In the genomic region with DNA sequence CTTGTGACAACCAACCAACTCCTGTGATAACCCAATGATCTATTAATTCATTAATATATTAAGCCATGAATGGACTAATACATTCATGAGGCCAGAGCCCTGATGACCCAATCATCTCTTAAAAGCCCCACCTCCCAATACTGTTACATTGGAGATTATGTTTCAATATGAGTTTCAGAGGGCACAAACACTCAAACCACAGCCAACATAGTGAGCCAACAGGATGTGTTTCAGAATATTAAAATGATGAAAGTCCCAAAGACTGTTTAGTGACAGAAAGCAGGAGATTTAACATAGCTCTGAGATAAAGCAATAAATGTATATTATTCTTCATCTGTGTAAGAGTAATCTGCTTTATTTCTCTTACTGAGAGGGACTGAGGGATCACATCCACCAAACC, we compare ENCODE assay signal across 19 cellular contexts.
A peak's percentile ranks its signal among the peaks of the same experiment; 100 is the strongest.
DNase-seq lines count a peak whose midpoint lies in the region; ATAC-seq and TF ChIP-seq lines count a peak whose summit lies in the region.
"Had no signal": no experiment of that assay in that cellular context is flagged by ENCODE, and none has a peak within 500 bp of the region (broad histone marks: within the 10 kb centered on the region; RNA-seq: fewer than 3 reads in every experiment).

No MANE protein-coding gene starts in this region.

- H3K27ac Mint-ChIP-seq in stimulated activated naive CD8-positive, alpha-beta T cell treated with anti-CD3 and anti-CD28 coated beads, Interleukin-15, amount 100 ng/mL, for 72 hours: no peak overlapping the region
- H3K27ac Mint-ChIP-seq in stimulated activated effector memory CD8-positive, alpha-beta T cell treated with anti-CD3 and anti-CD28 coated beads, Interleukin-12 subunit alpha, Interleukin-12 subunit beta, amount 100 ng/mL, for 72 hours: no peak overlapping the region
- H3K27ac Mint-ChIP-seq: B cell; CD4-positive, CD25-positive, alpha-beta regulatory T cell; CD8-positive, alpha-beta T cell; GM23338 had no signal

- H3K4me1 ChIP-seq in SK-N-SH (ENCODE audit: control insufficient read depth in 1 of 2, insufficient read depth in 2 of 2, low read depth in 1 of 2, low read length in 1 of 2) (no peaks in the 10 kb centered on the region; a peak in 1 of 4 replicates), osteoblast (ENCODE audit: insufficient read depth, low read length) (no peaks in the 10 kb centered on the region)
- H3K4me1 ChIP-seq: BLaER1, Caco-2, HAP-1 had no signal

- H3K4me3 ChIP-seq in SK-N-SH (ENCODE audit: low read depth in 2 of 2, low read length in 1 of 2) (no peak overlapping the region), osteoblast (ENCODE audit: insufficient read depth, low read length) (no peak overlapping the region)
- H3K4me3 ChIP-seq: BLaER1, GM23338, HAP-1 had no signal

- H3K9me3 Mint-ChIP-seq in stimulated activated naive CD8-positive, alpha-beta T cell treated with anti-CD3 and anti-CD28 coated beads, Interleukin-15, amount 100 ng/mL, for 72 hours: no peaks in the 10 kb centered on the region
- H3K9me3 Mint-ChIP-seq in stimulated activated effector memory CD8-positive, alpha-beta T cell treated with anti-CD3 and anti-CD28 coated beads, Interleukin-12 subunit alpha, Interleukin-12 subunit beta, amount 100 ng/mL, for 72 hours: no peaks in the 10 kb centered on the region
- H3K9me3 Mint-ChIP-seq: CD8-positive, alpha-beta T cell; GM23338 had no signal

- TF ChIP-seq CTCF in SK-N-SH (IDR thresholded peaks at IDR 0.05) (no peak), osteoblast (IDR thresholded peaks at IDR 0.05; ENCODE audit: extremely low read depth, low read depth, low read length) (no peak)

- H3K4me1 Mint-ChIP-seq in stimulated activated naive CD8-positive, alpha-beta T cell treated with anti-CD3 and anti-CD28 coated beads, Interleukin-15, amount 100 ng/mL, for 72 hours: no peaks in the 10 kb centered on the region
- no peaks in the 10 kb centered on the region for H3K4me1 Mint-ChIP-seq in stimulated activated effector memory CD8-positive, alpha-beta T cell treated with anti-CD3 and anti-CD28 coated beads, Interleukin-12 subunit alpha, Interleukin-12 subunit beta, amount 100 ng/mL, for 72 hours
- H3K4me1 Mint-ChIP-seq: B cell; CD4-positive, CD25-positive, alpha-beta regulatory T cell had no signal

- H3K9me3 ChIP-seq in SK-N-SH (no peaks in the 10 kb centered on the region), osteoblast (ENCODE audit: low read depth, low read length) (no peaks in the 10 kb centered on the region)
- H3K9me3 ChIP-seq: BLaER1, Caco-2, HAP-1 had no signal

- H3K27ac ChIP-seq in SK-N-SH (ENCODE audit: low read depth in 2 of 2, low read length in 1 of 2): no peak overlapping the region
- H3K27ac ChIP-seq in osteoblast (ENCODE audit: low read depth, low read length): no peak overlapping the region
- H3K27ac ChIP-seq: 22Rv1, BLaER1, C4-2B had no signal

- no peak for DNase-seq in stimulated activated naive CD8-positive, alpha-beta T cell treated with anti-CD3 and anti-CD28 coated beads, Interleukin-15, amount 100 ng/mL, for 72 hours
- DNase-seq in stimulated activated naive CD8-positive, alpha-beta T cell treated with anti-CD3 and anti-CD28 coated beads, Interleukin-15, Interleukin-2, amounts not matched to agents 100 U/mL and 50 U/mL, for 24 hours: no peak
- no peak for DNase-seq in SK-N-SH
- DNase-seq in fibroblast of gingiva (ENCODE audit: low read depth): peak; percentile 30
- DNase-seq in stimulated activated effector memory CD8-positive, alpha-beta T cell treated with anti-CD3 and anti-CD28 coated beads, Interleukin-12 subunit alpha, Interleukin-12 subunit beta, amount 100 ng/mL, for 72 hours (ENCODE audit: low spot score in 2 of 2): no peak
- no peak for DNase-seq in osteoblast (ENCODE audit: insufficient read length, low spot score, missing footprints)
- no peak for DNase-seq in GOT3 (lab: John Stamatoyannopoulos, UW)
- DNase-seq in activated T-cell treated with anti-CD3 and anti-CD28 coated beads, Interleukin-2, amount 50 U/mL, for 48 hours: no peak
- DNase-seq: Caco-2; CD4-positive, CD25-positive, alpha-beta regulatory T cell; CD8-positive, alpha-beta T cell; DMS153; DND-41 had no signal

- H3K9me2 ChIP-seq in SK-N-SH: no peaks in the 10 kb centered on the region

- H3F3A ChIP-seq in SK-N-SH (replicated peaks; ENCODE audit: insufficient read depth): no peaks in the 10 kb centered on the region

- CTCF ChIA-PET in SK-N-SH (lab: Yijun Ruan, JAX): no interaction called here

- no peak overlapping the region for H2AFZ ChIP-seq in SK-N-SH (ENCODE audit: low read depth)
- H2AFZ ChIP-seq in osteoblast (ENCODE audit: low read length): no peak overlapping the region
- H2AFZ ChIP-seq: GM23338 had no signal

- no peaks in the 10 kb centered on the region for H3K79me2 ChIP-seq in SK-N-SH (ENCODE audit: insufficient read depth)
- no peaks in the 10 kb centered on the region for H3K79me2 ChIP-seq in osteoblast (ENCODE audit: insufficient read depth, low read length)

- peak; percentile 67 for ATAC-seq in stimulated activated naive CD8-positive, alpha-beta T cell treated with anti-CD3 and anti-CD28 coated beads, Interleukin-15, amount 100 ng/mL, for 72 hours
- no peak for ATAC-seq in stimulated activated naive CD8-positive, alpha-beta T cell treated with anti-CD3 and anti-CD28 coated beads, Interleukin-15, Interleukin-2, amounts not matched to agents 100 U/mL and 50 U/mL, for 24 hours
- ATAC-seq in stimulated activated effector memory CD8-positive, alpha-beta T cell treated with anti-CD3 and anti-CD28 coated beads, Interleukin-12 subunit alpha, Interleukin-12 subunit beta, amount 100 ng/mL, for 72 hours: peak; percentile 31
- ATAC-seq: CD8-positive, alpha-beta T cell; GM23338 had no signal

- H4K20me1 ChIP-seq in SK-N-SH (ENCODE audit: insufficient read depth): no peaks in the 10 kb centered on the region
- H4K20me1 ChIP-seq in osteoblast (ENCODE audit: insufficient read depth, low read length): no peaks in the 10 kb centered on the region
- H4K20me1 ChIP-seq: BLaER1 had no signal

- POLR2A ChIA-PET in SK-N-SH (lab: Yijun Ruan, JAX): no interaction called here

- no peak overlapping the region for H3K4me3 Mint-ChIP-seq in stimulated activated naive CD8-positive, alpha-beta T cell treated with anti-CD3 and anti-CD28 coated beads, Interleukin-15, amount 100 ng/mL, for 72 hours
- no peak overlapping the region for H3K4me3 Mint-ChIP-seq in stimulated activated effector memory CD8-positive, alpha-beta T cell treated with anti-CD3 and anti-CD28 coated beads, Interleukin-12 subunit alpha, Interleukin-12 subunit beta, amount 100 ng/mL, for 72 hours
- H3K4me3 Mint-ChIP-seq: B cell; CD4-positive, CD25-positive, alpha-beta regulatory T cell; CD8-positive, alpha-beta T cell; GM23338 had no signal

- no peak for TF ChIP-seq RAD21 in SK-N-SH (IDR thresholded peaks at IDR 0.05; ENCODE audit: low read length)

- no peak for TF ChIP-seq EP300 in SK-N-SH (IDR thresholded peaks at IDR 0.05; ENCODE audit: borderline replicate concordance in 1 of 2, low read depth in 1 of 2, low read length in 1 of 2)

- no peaks in the 10 kb centered on the region for H3K36me3 Mint-ChIP-seq in stimulated activated effector memory CD8-positive, alpha-beta T cell treated with anti-CD3 and anti-CD28 coated beads, Interleukin-12 subunit alpha, Interleukin-12 subunit beta, amount 100 ng/mL, for 72 hours
- H3K36me3 Mint-ChIP-seq: CD4-positive, CD25-positive, alpha-beta regulatory T cell; CD8-positive, alpha-beta T cell had no signal

- H3K9ac ChIP-seq in SK-N-SH: no peak overlapping the region
- H3K9ac ChIP-seq: BLaER1 had no signal

- H3K4me2 ChIP-seq in SK-N-SH (no peak overlapping the region), osteoblast (ENCODE audit: insufficient read depth, low read length) (no peak overlapping the region)
- H3K4me2 ChIP-seq: BLaER1, GM23338 had no signal

- H3K27me3 Mint-ChIP-seq in stimulated activated naive CD8-positive, alpha-beta T cell treated with anti-CD3 and anti-CD28 coated beads, Interleukin-15, amount 100 ng/mL, for 72 hours: no peaks in the 10 kb centered on the region
- H3K27me3 Mint-ChIP-seq: B cell had no signal

- H3K36me3 ChIP-seq in SK-N-SH (replicated peaks in 1 of 2; ENCODE audit: control insufficient read depth in 1 of 2, insufficient read depth in 2 of 2, low read length in 1 of 2) (no peaks in the 10 kb centered on the region), osteoblast (ENCODE audit: insufficient read depth, low read length) (no peaks in the 10 kb centered on the region)
- H3K36me3 ChIP-seq: BLaER1, HAP-1 had no signal

- H3K27me3 ChIP-seq in SK-N-SH (ENCODE audit: insufficient read depth) (no peaks in the 10 kb centered on the region), osteoblast (ENCODE audit: insufficient read depth, low read length) (no peaks in the 10 kb centered on the region)
- H3K27me3 ChIP-seq: BLaER1 had no signal

TF ChIP-seq in SK-N-SH, 30 proteins besides CTCF, POLR2A, EP300 and RAD21:
- TF ChIP-seq RFX5 (IDR thresholded peaks at IDR 0.05; ENCODE audit: low read length): no peak
- TF ChIP-seq PBX3 (IDR thresholded peaks at IDR 0.05): 0 out of 2 replicates have a peak, but pooled peaks have one; percentile 9
